Comparison of ENCODE assay signal across 8 cellular contexts in the genomic region with DNA sequence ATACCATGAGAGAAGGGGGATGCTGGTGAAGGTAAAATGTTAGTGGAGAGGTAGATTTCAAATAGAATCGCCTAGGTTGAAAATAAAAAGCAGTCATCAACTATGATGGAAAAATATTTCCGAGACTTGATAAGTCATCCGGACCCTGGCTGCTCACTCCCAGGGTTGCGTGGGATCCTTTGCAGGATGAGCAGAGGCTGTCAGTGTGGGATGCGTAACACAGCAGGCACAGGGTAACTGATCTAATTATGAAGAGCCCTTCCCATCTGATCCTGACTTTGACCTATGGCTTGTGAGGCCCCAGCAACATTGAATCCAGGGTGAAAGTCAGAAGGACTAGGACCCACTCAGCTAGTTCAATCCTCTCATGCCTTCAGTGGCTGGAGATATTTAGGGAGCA.
"Had no signal": no experiment of that assay in that cellular context is flagged by ENCODE, and none has a peak within 500 bp of the region (broad histone marks: within the 10 kb centered on the region; RNA-seq: fewer than 3 reads in every experiment).

No MANE protein-coding gene starts in this region.

- H3K27ac ChIP-seq: GM23248 had no signal

- DNase-seq: GM23248, GOT3, H7, H9, HCEC 1CT, HFFc6 had no signal

- H3K36me3 ChIP-seq: HAP-1 had no signal

- H3K9me3 ChIP-seq: HAP-1 had no signal

- H3K4me2 ChIP-seq: GM23338 had no signal

- H2AFZ ChIP-seq: GM23248, GM23338 had no signal

- H3K4me3 ChIP-seq: GM23248, GM23338, HAP-1 had no signal

- H3K4me1 ChIP-seq: HAP-1 had no signal
